ENCODE assay signal across 9 cellular contexts in the genomic region with DNA sequence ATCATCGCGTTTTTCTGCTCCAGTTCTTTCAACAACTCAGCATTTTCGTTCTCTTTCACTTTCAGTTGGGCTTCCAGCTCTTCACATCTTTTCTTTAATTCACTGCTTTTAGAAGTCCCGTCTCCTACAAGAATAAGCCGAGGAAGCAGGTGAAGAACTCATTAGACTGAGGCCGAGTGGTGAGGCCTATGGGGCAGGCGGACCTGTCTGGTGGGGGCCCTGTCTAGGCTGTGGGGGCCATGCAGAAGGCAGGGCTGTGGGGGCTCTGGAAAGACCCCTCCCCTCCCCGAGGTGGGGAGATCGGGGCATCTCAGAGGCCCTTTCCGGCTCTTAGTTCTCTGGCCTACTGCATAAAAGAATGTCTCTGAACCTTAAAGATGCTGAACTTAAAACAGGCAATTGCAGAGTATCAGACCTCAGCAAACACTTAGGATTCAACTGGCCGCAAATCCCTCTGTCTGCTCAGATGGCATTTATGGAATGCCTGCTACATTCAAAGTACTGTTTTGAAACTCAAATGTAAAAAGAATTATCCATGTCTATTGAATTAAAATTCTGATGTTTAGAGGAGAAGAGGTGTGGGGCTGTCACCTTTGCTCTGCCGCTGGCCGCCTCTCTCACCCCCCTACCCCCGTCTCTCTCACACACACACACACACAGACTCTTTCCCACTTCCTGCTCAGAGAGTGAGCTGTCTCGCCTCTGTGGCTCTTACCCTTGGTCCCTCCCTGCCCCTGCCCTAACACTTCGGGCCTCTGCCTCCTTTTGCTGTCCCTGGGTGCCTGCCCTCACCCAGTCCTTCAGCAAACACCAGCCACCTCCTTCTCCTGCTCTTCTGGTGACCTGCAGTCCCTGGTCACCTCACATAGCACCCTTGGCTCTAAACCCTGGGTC. TPM values are rescaled to one million over a fixed set of nuclear protein-coding genes. Genes with fewer than 3 reads are reported as not detected.
DNase-seq lines count a peak whose midpoint lies in the region; ATAC-seq and TF ChIP-seq lines count a peak whose summit lies in the region.
"Had no signal": no experiment of that assay in that cellular context is flagged by ENCODE, and none has a peak within 500 bp of the region (broad histone marks: within the 10 kb centered on the region; RNA-seq: fewer than 3 reads in every experiment).

No MANE protein-coding gene starts in this region.

- H3K27ac Mint-ChIP-seq in CD4-positive, CD25-positive, alpha-beta regulatory T cell: peak overlapping the region; percentile 82 to 98 (median 84)
- H3K27ac Mint-ChIP-seq in T-helper 2 cell treated with Interferon-gamma antibody and Interleukin-4, amounts not matched to agents 5 μg/mL and 100 μg/mL, for 36 hours: peak overlapping the region; percentile 72
- H3K27ac Mint-ChIP-seq in WTC11: no peak overlapping the region

- H3K9ac ChIP-seq in adipocyte (ENCODE audit: low read length): no peak overlapping the region

- H3K27me3 Mint-ChIP-seq in CD4-positive, CD25-positive, alpha-beta regulatory T cell: no peaks in the 10 kb centered on the region
- H3K27me3 Mint-ChIP-seq in T-helper 2 cell treated with Interferon-gamma antibody and Interleukin-4, amounts not matched to agents 5 μg/mL and 100 μg/mL, for 36 hours (ENCODE audit: low read depth): peaks cover 6% of the 10 kb centered on the region
- peaks cover 4% of the 10 kb centered on the region for H3K27me3 Mint-ChIP-seq in WTC11 (ENCODE audit: low read depth)

- peak; percentile 78 to 92 for ATAC-seq in CD4-positive, CD25-positive, alpha-beta regulatory T cell (ENCODE audit: low read depth in 2 of 2)
- no peak; the same call in 1 of the 2 replicates for ATAC-seq in WTC11

- intact Hi-C loops in posterior vena cava (cut with DNase I): no loop called here

- no peaks in the 10 kb centered on the region for H3K27me3 ChIP-seq in CD4-positive, CD25-positive, alpha-beta regulatory T cell (ENCODE audit: control insufficient read depth, insufficient read depth, low read length)
- no peaks in the 10 kb centered on the region for H3K27me3 ChIP-seq in adipocyte (replicated peaks; ENCODE audit: control insufficient read depth, insufficient read depth, low read length)

- H3K36me3 Mint-ChIP-seq in CD4-positive, CD25-positive, alpha-beta regulatory T cell: peaks cover 38% of the 10 kb centered on the region
- H3K36me3 Mint-ChIP-seq in T-helper 2 cell treated with Interferon-gamma antibody and Interleukin-4, amounts not matched to agents 5 μg/mL and 100 μg/mL, for 36 hours (ENCODE audit: low read depth): peaks cover 24% of the 10 kb centered on the region
- H3K36me3 Mint-ChIP-seq in WTC11: peaks cover 3% of the 10 kb centered on the region; the same call in 1 of the 2 replicates

- TF ChIP-seq CTCF in WTC11 (IDR thresholded peaks at IDR 0.05): no peak

- peak overlapping the region; percentile 54 for H3K27ac ChIP-seq in CD4-positive, CD25-positive, alpha-beta regulatory T cell (ENCODE audit: insufficient read depth, low read length, poor library complexity, severe bottlenecking)

- peak overlapping the region; percentile 55 for H3K4me3 ChIP-seq in CD4-positive, CD25-positive, alpha-beta regulatory T cell (ENCODE audit: low read depth, low read length)
- H3K4me3 ChIP-seq in adipocyte (ENCODE audit: low read length): no peak overlapping the region

- POLR2A ChIA-PET in WTC11 (lab: Charles Lee): no interaction called here

- H3K9me3 Mint-ChIP-seq in CD4-positive, CD25-positive, alpha-beta regulatory T cell: peaks cover 0 to 9% (median 1%) of the 10 kb centered on the region in 7 donors
- no peaks in the 10 kb centered on the region for H3K9me3 Mint-ChIP-seq in T-helper 2 cell treated with Interferon-gamma antibody and Interleukin-4, amounts not matched to agents 5 μg/mL and 100 μg/mL, for 36 hours
- H3K9me3 Mint-ChIP-seq in WTC11: peaks cover 6% of the 10 kb centered on the region; the same call in 1 of the 2 replicates

- DNase-seq in CD4-positive, CD25-positive, alpha-beta regulatory T cell: peak in 2 of 3 donors; percentile 22 to 74
- DNase-seq in T-helper 2 cell treated with Interferon-gamma antibody and Interleukin-4, amounts not matched to agents 5 μg/mL and 100 μg/mL, for 36 hours (ENCODE audit: low spot score): peak; percentile 47
- DNase-seq in adipocyte (ENCODE audit: low read depth): peak; percentile 39
- peak; percentile 36 for DNase-seq in posterior vena cava (ENCODE audit: low spot score)
- DNase-seq in NCI-H1417 treated with DMSO at 0.1 percent for 48 hours (lab: John Stamatoyannopoulos, UW): no peak
- DNase-seq in WTC11 (ENCODE audit: low spot score): no peak
- DNase-seq in NCI-H2227 treated with DMSO at 0.1 percent for 48 hours (lab: John Stamatoyannopoulos, UW): no peak
- DNase-seq in NCI-H226: no peak
- DNase-seq: NCI-H446 had no signal

- peaks cover 17% of the 10 kb centered on the region for H3K4me1 ChIP-seq in CD4-positive, CD25-positive, alpha-beta regulatory T cell (ENCODE audit: control insufficient read depth, insufficient read depth, low read length, poor library complexity, severe bottlenecking)
- peaks cover 8% of the 10 kb centered on the region for H3K4me1 ChIP-seq in adipocyte (ENCODE audit: control insufficient read depth, insufficient read depth, low read length)

- CTCF ChIA-PET in WTC11 (lab: Charles Lee): interaction anchor here (0.8 to 2.4 kb wide), 21 partner anchors 11 to 452 kb away, joined by 3 to 36 read pairs (median 5); no protein-coding TSS in a partner anchor

- peaks cover 6 to 30% (median 14%) of the 10 kb centered on the region in 4 donors for H3K4me1 Mint-ChIP-seq in CD4-positive, CD25-positive, alpha-beta regulatory T cell
- H3K4me1 Mint-ChIP-seq in T-helper 2 cell treated with Interferon-gamma antibody and Interleukin-4, amounts not matched to agents 5 μg/mL and 100 μg/mL, for 36 hours (ENCODE audit: low read depth): peaks cover 18% of the 10 kb centered on the region
- no peaks in the 10 kb centered on the region for H3K4me1 Mint-ChIP-seq in WTC11

- H3K9me3 ChIP-seq in CD4-positive, CD25-positive, alpha-beta regulatory T cell (ENCODE audit: control insufficient read depth in 2 of 2, low read length in 2 of 2): peaks cover 0 to 6% of the 10 kb centered on the region in 2 experiments
- H3K9me3 ChIP-seq in adipocyte (ENCODE audit: control insufficient read depth, low read length): peaks cover 14% of the 10 kb centered on the region

- H3K4me3 Mint-ChIP-seq in CD4-positive, CD25-positive, alpha-beta regulatory T cell: peak overlapping the region; percentile 3 to 64 (median 64)
- peak overlapping the region; percentile 77 for H3K4me3 Mint-ChIP-seq in T-helper 2 cell treated with Interferon-gamma antibody and Interleukin-4, amounts not matched to agents 5 μg/mL and 100 μg/mL, for 36 hours
- H3K4me3 Mint-ChIP-seq in WTC11: no peak overlapping the region

- peaks cover 17% of the 10 kb centered on the region for H3K36me3 ChIP-seq in CD4-positive, CD25-positive, alpha-beta regulatory T cell (ENCODE audit: control insufficient read depth, insufficient read depth, low read length)
- peaks cover 57% of the 10 kb centered on the region for H3K36me3 ChIP-seq in adipocyte (ENCODE audit: control insufficient read depth, insufficient read depth, low read length, severe bottlenecking)

TF ChIP-seq in WTC11, 78 proteins besides CTCF, POLR2A, EP300 and RAD21 (continues in another document):
- TF ChIP-seq ETV6 (CRISPR knock-in tag; IDR thresholded peaks at IDR 0.05): no peak
- no peak for TF ChIP-seq SOX15 (CRISPR knock-in tag; IDR thresholded peaks at IDR 0.05)
- TF ChIP-seq, protein P1, sequence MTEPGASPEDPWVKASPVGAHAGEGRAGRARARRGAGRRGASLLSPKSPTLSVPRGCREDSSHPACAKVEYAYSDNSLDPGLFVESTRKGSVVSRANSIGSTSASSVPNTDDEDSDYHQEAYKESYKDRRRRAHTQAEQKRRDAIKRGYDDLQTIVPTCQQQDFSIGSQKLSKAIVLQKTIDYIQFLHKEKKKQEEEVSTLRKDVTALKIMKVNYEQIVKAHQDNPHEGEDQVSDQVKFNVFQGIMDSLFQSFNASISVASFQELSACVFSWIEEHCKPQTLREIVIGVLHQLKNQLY (CRISPR knock-in tag; IDR thresholded peaks at IDR 0.05): no peak
- no peak for TF ChIP-seq HMGA2 (CRISPR knock-in tag; IDR thresholded peaks at IDR 0.05)
- TF ChIP-seq ZNF121 (CRISPR knock-in tag; IDR thresholded peaks at IDR 0.05): no peak
- TF ChIP-seq, protein P2, sequence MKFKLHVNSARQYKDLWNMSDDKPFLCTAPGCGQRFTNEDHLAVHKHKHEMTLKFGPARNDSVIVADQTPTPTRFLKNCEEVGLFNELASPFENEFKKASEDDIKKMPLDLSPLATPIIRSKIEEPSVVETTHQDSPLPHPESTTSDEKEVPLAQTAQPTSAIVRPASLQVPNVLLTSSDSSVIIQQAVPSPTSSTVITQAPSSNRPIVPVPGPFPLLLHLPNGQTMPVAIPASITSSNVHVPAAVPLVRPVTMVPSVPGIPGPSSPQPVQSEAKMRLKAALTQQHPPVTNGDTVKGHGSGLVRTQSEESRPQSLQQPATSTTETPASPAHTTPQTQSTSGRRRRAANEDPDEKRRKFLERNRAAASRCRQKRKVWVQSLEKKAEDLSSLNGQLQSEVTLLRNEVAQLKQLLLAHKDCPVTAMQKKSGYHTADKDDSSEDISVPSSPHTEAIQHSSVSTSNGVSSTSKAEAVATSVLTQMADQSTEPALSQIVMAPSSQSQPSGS (CRISPR knock-in tag; IDR thresholded peaks at IDR 0.05; ENCODE audit: borderline replicate concordance, low read depth): no peak
- no peak for TF ChIP-seq TCF7 (CRISPR knock-in tag; IDR thresholded peaks at IDR 0.05; ENCODE audit: low read depth)
- TF ChIP-seq ZNF416 (CRISPR knock-in tag; IDR thresholded peaks at IDR 0.05): no peak

RNA-seq across cellular contexts. Expression of a gene that starts 34.7 kb away (rescaled TPM):
- 19.5 TPM for total RNA-seq in CD4-positive, CD25-positive, alpha-beta regulatory T cell
- polyA plus RNA-seq in CD4-positive, CD25-positive, alpha-beta regulatory T cell: 10 to 100 TPM; 12.9 to 24.1 (median 19.2) TPM
- total RNA-seq in posterior vena cava (10 to 100 TPM; 37.4 to 52.3 TPM), WTC11 (2021) (1.8 to 2.7 TPM (median 2.0 TPM) in 3 replicates)

RNA-seq across cellular contexts. Expression of a gene that starts 35.1 kb away (rescaled TPM):
- 24.5 TPM for total RNA-seq in CD4-positive, CD25-positive, alpha-beta regulatory T cell
- polyA plus RNA-seq in CD4-positive, CD25-positive, alpha-beta regulatory T cell: 10 to 100 TPM in 2 of 4 donors, 1 to 10 TPM in 2; 6.9 to 10.3 (median 9.5) TPM
- total RNA-seq in posterior vena cava (10 to 100 TPM; 55.1 to 56.4 TPM), WTC11 (2021) (52.6 to 61.7 TPM (median 58.9 TPM) in 3 replicates)

Comparison
In these comparisons a context has a peak if more than half of its experiments do, and no peak if none do; other contexts are left out.
1. DNase-seq: peak in CD4-positive, CD25-positive, alpha-beta regulatory T cell (2 of 3), T-helper 2 cell treated with Interferon-gamma antibody and Interleukin-4, amounts not matched to agents 5 μg/mL and 100 μg/mL, for 36 hours (single experiment), adipocyte (single experiment) and posterior vena cava (single experiment); none in NCI-H1417 treated with DMSO at 0.1 percent for 48 hours (single experiment), WTC11 (single experiment), NCI-H2227 treated with DMSO at 0.1 percent for 48 hours (single experiment) and NCI-H226 (single experiment).